1 cellular context compared by ENCODE assay signal in the genomic region with DNA sequence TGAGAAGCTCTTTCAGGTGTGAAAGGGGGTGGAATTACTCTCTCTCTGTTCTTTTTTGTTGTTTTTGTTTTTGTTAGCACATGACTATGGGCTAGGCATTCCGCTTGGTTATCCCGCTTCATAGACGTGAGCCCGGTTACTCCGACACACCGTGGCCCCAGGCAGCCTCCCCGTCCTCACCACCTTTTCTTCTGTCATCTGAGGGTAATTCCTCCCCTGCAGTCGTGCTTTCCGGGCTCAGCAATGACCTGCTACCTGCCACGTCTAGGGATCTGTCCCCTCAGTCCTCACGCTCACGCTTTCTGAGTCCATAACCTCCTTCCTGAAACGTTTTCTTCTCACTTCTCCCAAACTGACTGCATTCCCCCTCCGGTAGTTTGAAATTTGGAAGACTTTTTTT.
TF ChIP-seq lines count a peak whose summit lies in the region.

No MANE protein-coding gene starts in this region.

TF ChIP-seq in IMR-90, 13 proteins besides CTCF, POLR2A, EP300 and RAD21 (continued from another document):
- TF ChIP-seq, protein P1, sequence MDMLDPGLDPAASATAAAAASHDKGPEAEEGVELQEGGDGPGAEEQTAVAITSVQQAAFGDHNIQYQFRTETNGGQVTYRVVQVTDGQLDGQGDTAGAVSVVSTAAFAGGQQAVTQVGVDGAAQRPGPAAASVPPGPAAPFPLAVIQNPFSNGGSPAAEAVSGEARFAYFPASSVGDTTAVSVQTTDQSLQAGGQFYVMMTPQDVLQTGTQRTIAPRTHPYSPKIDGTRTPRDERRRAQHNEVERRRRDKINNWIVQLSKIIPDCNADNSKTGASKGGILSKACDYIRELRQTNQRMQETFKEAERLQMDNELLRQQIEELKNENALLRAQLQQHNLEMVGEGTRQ (IDR thresholded peaks at IDR 0.05; ENCODE audit: low read depth, low read length), result no peak
- TF ChIP-seq SMC3 (IDR thresholded peaks at IDR 0.05; ENCODE audit: low read depth, low read length) (no peak), MAZ (IDR thresholded peaks at IDR 0.05; ENCODE audit: borderline replicate concordance, low read depth, low read length) (no peak)
TF ChIP-seq in IMR-90: peak in this region for 0.
